ENCODE assay signal across 1 cellular context in the genomic region with DNA sequence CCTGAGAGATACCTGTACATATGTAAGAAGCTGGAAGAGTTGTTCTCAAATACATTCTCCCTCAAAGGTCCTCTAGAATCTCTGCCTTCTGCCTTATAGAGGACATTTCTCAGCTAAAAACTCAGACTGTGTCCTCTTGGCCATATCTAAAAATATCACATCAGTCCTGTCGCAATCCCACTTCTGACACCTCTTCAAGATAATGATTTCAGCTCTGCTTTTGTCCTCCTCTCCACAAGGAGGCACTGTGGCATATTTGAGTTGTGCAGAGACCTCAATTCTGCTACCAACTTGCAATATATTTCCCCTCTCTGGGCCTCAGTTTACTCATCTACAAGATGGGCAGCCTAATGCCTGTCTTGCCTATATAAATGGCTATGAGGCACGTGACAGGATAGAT.
TF ChIP-seq lines count a peak whose summit lies in the region.

No MANE protein-coding gene starts in this region.

TF ChIP-seq in HCT116, 20 proteins besides CTCF, POLR2A, EP300 and RAD21:
- TF ChIP-seq TCF7L2 (IDR thresholded peaks at IDR 0.05; ENCODE audit: borderline replicate concordance, extremely low read depth, insufficient read depth, insufficient read length) (no peak), CBX3 (IDR thresholded peaks at IDR 0.05; ENCODE audit: low read depth) (no peak), CEBPB (IDR thresholded peaks at IDR 0.05; ENCODE audit: low read depth) (no peak), POLR2AphosphoS5 (IDR thresholded peaks at IDR 0.05; ENCODE audit: low read depth, low read length) (no peak)
TF ChIP-seq in HCT116: peak in this region for 0.
